In the genomic region with DNA sequence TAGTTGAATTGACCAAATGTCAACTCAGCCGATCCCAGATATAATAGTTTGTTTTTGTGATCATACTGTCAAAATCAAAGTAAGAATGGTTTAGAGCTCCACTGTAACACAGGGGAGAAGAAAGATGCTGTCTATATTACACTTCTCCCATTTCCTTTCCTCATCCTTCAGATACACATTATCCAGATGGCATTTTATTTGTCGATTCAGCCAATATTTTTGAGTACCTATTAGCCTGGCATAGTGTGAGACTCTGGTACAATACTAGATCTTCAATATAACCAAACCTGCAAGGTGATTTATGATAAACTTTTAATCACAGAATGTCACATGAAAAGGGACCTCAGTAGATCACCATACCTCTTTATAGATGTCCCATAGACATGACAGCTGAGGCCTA, we compare ENCODE assay signal across 1 cellular context.
TF ChIP-seq lines count a peak whose summit lies in the region.

No MANE protein-coding gene starts in this region.

TF ChIP-seq in HepG2, 621 proteins besides CTCF, POLR2A, EP300 and RAD21:
- no peak for TF ChIP-seq ZSCAN25 (CRISPR knock-in tag; IDR thresholded peaks at IDR 0.05)
- TF ChIP-seq RFX5 (IDR thresholded peaks at IDR 0.05; ENCODE audit: low read depth, low read length) = no peak
- peak; percentile 38 to 63 for TF ChIP-seq MAFK (conservative IDR thresholded peaks at IDR 0.05 in 1 of 2, IDR thresholded peaks at IDR 0.05 in 1 of 2; ENCODE audit: low read length in 2 of 2)
- TF ChIP-seq, protein P1, sequence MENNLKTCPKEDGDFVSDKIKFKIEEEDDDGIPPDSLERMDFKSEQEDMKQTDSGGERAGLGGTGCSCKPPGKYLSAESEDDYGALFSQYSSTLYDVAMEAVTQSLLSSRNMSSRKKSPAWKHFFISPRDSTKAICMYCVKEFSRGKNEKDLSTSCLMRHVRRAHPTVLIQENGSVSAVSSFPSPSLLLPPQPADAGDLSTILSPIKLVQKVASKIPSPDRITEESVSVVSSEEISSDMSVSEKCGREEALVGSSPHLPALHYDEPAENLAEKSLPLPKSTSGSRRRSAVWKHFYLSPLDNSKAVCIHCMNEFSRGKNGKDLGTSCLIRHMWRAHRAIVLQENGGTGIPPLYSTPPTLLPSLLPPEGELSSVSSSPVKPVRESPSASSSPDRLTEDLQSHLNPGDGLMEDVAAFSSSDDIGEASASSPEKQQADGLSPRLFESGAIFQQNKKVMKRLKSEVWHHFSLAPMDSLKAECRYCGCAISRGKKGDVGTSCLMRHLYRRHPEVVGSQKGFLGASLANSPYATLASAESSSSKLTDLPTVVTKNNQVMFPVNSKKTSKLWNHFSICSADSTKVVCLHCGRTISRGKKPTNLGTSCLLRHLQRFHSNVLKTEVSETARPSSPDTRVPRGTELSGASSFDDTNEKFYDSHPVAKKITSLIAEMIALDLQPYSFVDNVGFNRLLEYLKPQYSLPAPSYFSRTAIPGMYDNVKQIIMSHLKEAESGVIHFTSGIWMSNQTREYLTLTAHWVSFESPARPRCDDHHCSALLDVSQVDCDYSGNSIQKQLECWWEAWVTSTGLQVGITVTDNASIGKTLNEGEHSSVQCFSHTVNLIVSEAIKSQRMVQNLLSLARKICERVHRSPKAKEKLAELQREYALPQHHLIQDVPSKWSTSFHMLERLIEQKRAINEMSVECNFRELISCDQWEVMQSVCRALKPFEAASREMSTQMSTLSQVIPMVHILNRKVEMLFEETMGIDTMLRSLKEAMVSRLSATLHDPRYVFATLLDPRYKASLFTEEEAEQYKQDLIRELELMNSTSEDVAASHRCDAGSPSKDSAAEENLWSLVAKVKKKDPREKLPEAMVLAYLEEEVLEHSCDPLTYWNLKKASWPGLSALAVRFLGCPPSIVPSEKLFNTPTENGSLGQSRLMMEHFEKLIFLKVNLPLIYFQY (CRISPR knock-in tag; IDR thresholded peaks at IDR 0.05; ENCODE audit: borderline replicate concordance) = no peak
- TF ChIP-seq TSC22D2 (CRISPR knock-in tag; IDR thresholded peaks at IDR 0.05; ENCODE audit: borderline replicate concordance) = no peak
